12 cellular contexts compared by ENCODE assay signal in the genomic region with DNA sequence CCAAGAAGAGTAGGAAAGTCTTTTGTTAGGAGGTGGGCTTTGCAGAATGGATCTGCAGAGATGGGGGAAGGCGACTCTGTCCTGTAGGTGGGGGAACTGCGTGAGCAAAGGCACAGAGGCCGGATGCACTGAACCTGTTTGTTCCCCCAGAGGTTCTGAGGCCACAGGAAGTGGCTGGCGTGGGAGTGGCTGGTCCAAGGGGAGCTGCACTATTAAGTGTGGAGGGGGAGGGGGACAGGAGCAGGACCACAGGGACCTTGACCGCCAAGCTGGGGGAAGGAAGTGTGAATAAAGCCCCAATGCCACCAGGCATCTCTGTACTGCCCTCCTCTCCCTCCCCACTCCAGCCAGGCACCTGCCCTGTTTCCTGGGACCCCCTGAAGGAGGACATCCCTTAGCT. TPM values are rescaled to one million over a fixed set of nuclear protein-coding genes. Genes with fewer than 3 reads are reported as not detected.
A peak's percentile ranks its signal among the peaks of the same experiment; 100 is the strongest.
DNase-seq lines count a peak whose midpoint lies in the region; ATAC-seq, FAIRE-seq and TF ChIP-seq lines count a peak whose summit lies in the region.
"Had no signal": no experiment of that assay in that cellular context is flagged by ENCODE, and none has a peak within 500 bp of the region (broad histone marks: within the 10 kb centered on the region; RNA-seq: fewer than 3 reads in every experiment).

No MANE protein-coding gene starts in this region.

- intact Hi-C loops in HepG2 (cut with micrococcal nuclease; ENCODE audit: unreplicated experiment) (no loop called here), right lobe of liver (cut with DNase I) (no loop called here), K562 (cut with micrococcal nuclease) (no loop called here)

- CTCF ChIA-PET in HepG2 (lab: Yijun Ruan, JAX; ENCODE audit: low intra/inter-chr PET ratio, low total read pairs): no interaction called here
- CTCF ChIA-PET in K562 (lab: Yijun Ruan, JAX; ENCODE audit: low intra/inter-chr PET ratio): no interaction called here

- H3K27ac ChIP-seq in HepG2 (ENCODE audit: extremely low read length, insufficient read depth, low read length) (no peak overlapping the region), right lobe of liver (no peak overlapping the region), K562 (ENCODE audit: extremely low read depth, low read depth, low read length) (0 out of 3 replicates have a peak overlapping the region, but pooled peaks have one; percentile 29), WERI-Rb-1 (no peak overlapping the region; the same call in 1 of the 2 replicates), gastroesophageal sphincter (peak overlapping the region in 1 of 4 donors; percentile 74)

- H3K9ac ChIP-seq in HepG2 (ENCODE audit: insufficient read depth, low read depth, low read length) (no peak overlapping the region), K562 (ENCODE audit: insufficient read depth in 1 of 2, low read depth in 2 of 2, low read length in 2 of 2) (0 out of 4 replicates have a peak overlapping the region, but pooled peaks of 1 of the 2 experiments have one; percentile 65)

- peaks cover 9% of the 10 kb centered on the region for H3K4me1 ChIP-seq in HepG2 (ENCODE audit: insufficient read depth, low read length)
- H3K4me1 ChIP-seq in right lobe of liver: no peaks in the 10 kb centered on the region
- peaks cover 28 to 33% of the 10 kb centered on the region in 2 experiments for H3K4me1 ChIP-seq in K562 (replicated peaks in 1 of 2; ENCODE audit: control insufficient read depth in 2 of 2, insufficient read depth in 2 of 2, low read length in 2 of 2)
- peaks cover 0 to 60% (median 25%) of the 10 kb centered on the region in 3 donors for H3K4me1 ChIP-seq in gastroesophageal sphincter

- no peak overlapping the region for H3K4me3 ChIP-seq in HepG2 (replicated peaks in 1 of 3; ENCODE audit: insufficient read depth in 1 of 3, low read depth in 2 of 3, low read length in 3 of 3)
- H3K4me3 ChIP-seq in right lobe of liver: no peak overlapping the region
- peak overlapping the region; percentile 46 for H3K4me3 ChIP-seq in NB4 (ENCODE audit: low read depth, low read length)
- no peak overlapping the region for H3K4me3 ChIP-seq in K562
- H3K4me3 ChIP-seq in WERI-Rb-1 (ENCODE audit: low read depth, low read length): no peak overlapping the region
- no peak overlapping the region for H3K4me3 ChIP-seq in gastroesophageal sphincter

- H2AFZ ChIP-seq in HepG2 (ENCODE audit: low read length) (no peak overlapping the region), K562 (ENCODE audit: low read depth, low read length) (peak overlapping the region; percentile 74)

- BruUV-seq in HepG2 (replicated peaks; lab: Mats Ljungman, UMichigan): no TSS peak
- no TSS peak for BruUV-seq in K562 (replicated peaks; lab: Mats Ljungman, UMichigan)

- no peaks in the 10 kb centered on the region for H3K79me2 ChIP-seq in HepG2 (ENCODE audit: insufficient read depth, low read length)
- no peaks in the 10 kb centered on the region for H3K79me2 ChIP-seq in K562 (ENCODE audit: control insufficient read depth, insufficient read depth, low read length)

- POLR2A ChIA-PET in HepG2 (lab: Yijun Ruan, JAX): no interaction called here
- POLR2A ChIA-PET in K562 (lab: Yijun Ruan, JAX): interaction anchor here (1.7 kb wide), 1 partner anchor 82 kb away, joined by 4 read pairs; no protein-coding TSS in a partner anchor

- TF ChIP-seq RAD21 in HepG2 (CRISPR knock-in tag; IDR thresholded peaks at IDR 0.05): no peak
- TF ChIP-seq RAD21 in K562 (CRISPR knock-in tag; conservative IDR thresholded peaks at IDR 0.05 in 1 of 2, IDR thresholded peaks at IDR 0.05 in 1 of 2): no peak

- ATAC-seq in HepG2 (no peak), right lobe of liver (no peak), K562 (peak; percentile 29), gastroesophageal sphincter (no peak)

- H3K4me2 ChIP-seq in HepG2 (ENCODE audit: low read depth, low read length): no peak overlapping the region
- H3K4me2 ChIP-seq in K562 (ENCODE audit: insufficient read depth, low read length): peak overlapping the region; percentile 44

- H4K20me1 ChIP-seq in HepG2 (ENCODE audit: insufficient read depth, low read length) (no peaks in the 10 kb centered on the region), K562 (replicated peaks; ENCODE audit: control insufficient read depth, insufficient read depth, low read length) (no peaks in the 10 kb centered on the region)

- in situ Hi-C loops in HepG2 (cut with HindIII; ENCODE audit: extremely low pct_ligation_motif_present, low pct_unique_long_range_greater_than_20kb) (no loop called here), K562 (cut with MboI) (no loop called here)

- no peaks in the 10 kb centered on the region for H3K9me3 ChIP-seq in HepG2 (ENCODE audit: low read length)
- H3K9me3 ChIP-seq in right lobe of liver: no peaks in the 10 kb centered on the region
- no peaks in the 10 kb centered on the region for H3K9me3 ChIP-seq in K562 (replicated peaks; ENCODE audit: control insufficient read depth, insufficient read depth, low read depth, low read length)
- H3K9me3 ChIP-seq in WERI-Rb-1 (ENCODE audit: severe bottlenecking): no peaks in the 10 kb centered on the region
- H3K9me3 ChIP-seq in gastroesophageal sphincter: no peaks in the 10 kb centered on the region

- TF ChIP-seq EP300 in HepG2 (IDR thresholded peaks at IDR 0.05; ENCODE audit: low read depth in 2 of 2, low read length in 2 of 2): no peak
- TF ChIP-seq EP300 in HepG2 (CRISPR knock-in tag; IDR thresholded peaks at IDR 0.05; ENCODE audit: borderline replicate concordance): no peak
- peak; percentile 29; the same call in 1 of the 2 replicates for TF ChIP-seq EP300 in K562 (IDR thresholded peaks at IDR 0.05; ENCODE audit: low read length)
- TF ChIP-seq EP300 in gastroesophageal sphincter (IDR thresholded peaks at IDR 0.05): no peak

- no peak for DNase-seq in HepG2 (ENCODE audit: low spot score)
- DNase-seq in right lobe of liver: no peak
- peak; percentile 99 for DNase-seq in NB4 (ENCODE audit: low read depth)
- DNase-seq in K562 (ENCODE audit: extremely low read depth in 1 of 4, low spot score in 3 of 4): peak; percentile 53 to 69 (median 60)
- no peak for DNase-seq in dedifferentiated amniotic fluid mesenchymal stem cell (ENCODE audit: extremely low spot score)
- DNase-seq in WERI-Rb-1: no peak
- DNase-seq in Kasumi-1 (lab: John Stamatoyannopoulos, UW): no peak
- DNase-seq: COR-L47, NCI-H2029, posterior cingulate gyrus, T-helper 9 cell had no signal

- 2% methylated on average over 4 of the region's 5 CpGs for WGBS in HepG2 (ENCODE audit: low lambda C conversion rate)
- 41% methylated on average over 4 of the region's 5 CpGs for WGBS in right lobe of liver (ENCODE audit: insufficient coverage, low coverage, low lambda C conversion rate, missing lambda C conversion rate)
- WGBS in K562 (ENCODE audit: insufficient coverage, low coverage, missing lambda C conversion rate): 8% methylated on average over 5 of the region's 5 CpGs
- 72 to 76% methylated on average over 4 to 5 of the region's 5 CpGs for WGBS in gastroesophageal sphincter (ENCODE audit: low coverage in 1 of 2), 2 donors

- FAIRE-seq in HepG2 (lab: Jason Lieb, UNC) (no peak), K562 (lab: Jason Lieb, UNC) (peak; percentile 84)

- TF ChIP-seq CTCF in HepG2 (CRISPR knock-in tag; IDR thresholded peaks at IDR 0.05) (no peak), right lobe of liver (IDR thresholded peaks at IDR 0.05) (no peak), NB4 (IDR thresholded peaks at IDR 0.05; ENCODE audit: low read depth, low read length) (no peak), K562 (IDR thresholded peaks at IDR 0.05 in 2 of 3, conservative IDR thresholded peaks at IDR 0.05 in 1 of 3; ENCODE audit: insufficient read depth in 2 of 3, low read depth in 1 of 3, low read length in 3 of 3) (no peak), WERI-Rb-1 (IDR thresholded peaks at IDR 0.05; ENCODE audit: low read depth, low read length) (no peak), gastroesophageal sphincter (IDR thresholded peaks at IDR 0.05) (no peak)

- TF ChIP-seq POLR2A in HepG2 (IDR thresholded peaks at IDR 0.05; ENCODE audit: insufficient read depth in 1 of 2, low read depth in 2 of 2, low read length in 2 of 2) (no peak), right lobe of liver (IDR thresholded peaks at IDR 0.05) (no peak), NB4 (IDR thresholded peaks at IDR 0.05; ENCODE audit: extremely low read depth, insufficient read length) (no peak), K562 (conservative IDR thresholded peaks at IDR 0.05) (no peak), gastroesophageal sphincter (IDR thresholded peaks at IDR 0.05) (no peak)

- H3K27me3 ChIP-seq in HepG2 (ENCODE audit: control insufficient read depth in 1 of 2, insufficient read depth in 2 of 2, low read length in 2 of 2): peaks cover 3 to 28% of the 10 kb centered on the region in 2 experiments; a peak in 2 of 5 replicates
- no peaks in the 10 kb centered on the region for H3K27me3 ChIP-seq in right lobe of liver
- no peaks in the 10 kb centered on the region for H3K27me3 ChIP-seq in K562 (ENCODE audit: control insufficient read depth in 2 of 2, insufficient read depth in 2 of 2, low read length in 2 of 2)
- H3K27me3 ChIP-seq in WERI-Rb-1 (ENCODE audit: insufficient read depth, low read depth, severe bottlenecking): no peaks in the 10 kb centered on the region
- peaks cover 45% of the 10 kb centered on the region for H3K27me3 ChIP-seq in gastroesophageal sphincter

- no peaks in the 10 kb centered on the region for H3K36me3 ChIP-seq in HepG2 (replicated peaks in 1 of 2; ENCODE audit: control insufficient read depth in 1 of 2, insufficient read depth in 2 of 2, low read length in 2 of 2)
- no peaks in the 10 kb centered on the region for H3K36me3 ChIP-seq in right lobe of liver
- no peaks in the 10 kb centered on the region for H3K36me3 ChIP-seq in K562 (ENCODE audit: control insufficient read depth, insufficient read depth, low read length)
- H3K36me3 ChIP-seq in WERI-Rb-1: no peaks in the 10 kb centered on the region
- no peaks in the 10 kb centered on the region for H3K36me3 ChIP-seq in gastroesophageal sphincter

- H3K9me1 ChIP-seq in K562 (ENCODE audit: control insufficient read depth, insufficient read depth, low read length): no peaks in the 10 kb centered on the region

RNA-seq across cellular contexts. Expression of gene CYP11A1, which starts 51.8 kb away (rescaled TPM):
- 0.66 and 0.86 TPM in 2 replicates for total RNA-seq in HepG2 (2016; rRNA removed; fragmentation: Illumina TruSeq; extraction: Trizol)
- 0.30 and 0.62 TPM in 2 replicates for total RNA-seq in HepG2 (2016; cell fraction: cytosol; rRNA removed; fragmentation: Illumina TruSeq; extraction: Trizol; ENCODE audit: low read depth)
- 0.43 and 0.71 TPM in 2 replicates for total RNA-seq in HepG2 (2016; cell fraction: insoluble cytoplasmic fraction; rRNA removed; fragmentation: Illumina TruSeq; extraction: Trizol)
- total RNA-seq in HepG2 (2016; cell fraction: membrane; rRNA removed; fragmentation: Illumina TruSeq; extraction: Trizol): 0.65 and 0.74 TPM in 2 replicates
- total RNA-seq in HepG2 (2016; cell fraction: nucleus; rRNA removed; fragmentation: Illumina TruSeq; extraction: Trizol): 0.40 and 0.66 TPM in 2 replicates
- 0.92 and 1.4 TPM in 2 replicates for polyA plus RNA-seq in HepG2 (2011; rRNA removed)
- polyA plus RNA-seq in HepG2 (2011; cell fraction: cytosol; rRNA removed): 0.98 and 1.0 TPM in 2 replicates
- polyA plus RNA-seq in HepG2 (2011; cell fraction: nucleus; rRNA removed): 1.5 and 1.8 TPM in 2 replicates
- 0.54 and 0.73 TPM in 2 replicates for polyA plus RNA-seq in HepG2 (2012)
- 0.26 and 0.61 TPM in 2 replicates for polyA plus RNA-seq in HepG2 (2016; cell fraction: cytosol; fragmentation: Illumina TruSeq; extraction: Trizol; ENCODE audit: low read depth)
- 0.66 and 0.83 TPM in 2 replicates for polyA plus RNA-seq in HepG2 (2016; cell fraction: insoluble cytoplasmic fraction; fragmentation: Illumina TruSeq; extraction: Trizol; ENCODE audit: low read depth)
- polyA plus RNA-seq in HepG2 (2016; cell fraction: membrane; fragmentation: Illumina TruSeq; extraction: Trizol; ENCODE audit: low read depth): 0.36 and 0.45 TPM in 2 replicates
- polyA plus RNA-seq in HepG2 (2016; cell fraction: nucleus; fragmentation: Illumina TruSeq; extraction: Trizol; ENCODE audit: insufficient read depth, low read depth): 0.64 and 0.93 TPM in 2 replicates
- 1.6 and 8.2 TPM in 2 replicates for polyA minus RNA-seq in HepG2 (2011; rRNA and poly(A)+ RNA removed; ENCODE audit: low replicate concordance)
- 0.99 TPM in 1 of 2 replicates, not detected in the other for polyA minus RNA-seq in HepG2 (2011; cell fraction: cytosol; rRNA and poly(A)+ RNA removed)
- 0.39 and 0.87 TPM in 2 replicates for polyA minus RNA-seq in HepG2 (2011; cell fraction: nucleus; rRNA and poly(A)+ RNA removed)
- 1 to 10 TPM; 2.5 to 6.4 (median 2.8) TPM for total RNA-seq in right lobe of liver
- 0.21 TPM in 1 of 2 replicates, not detected in the other for total RNA-seq in K562 (2011; cell fraction: chromatin; rRNA removed; ENCODE audit: low replicate concordance)
- not detected in 2 replicates for total RNA-seq in K562 (2011; cell fraction: nucleolus; rRNA removed)
- not detected in 2 replicates for total RNA-seq in K562 (2011; cell fraction: nucleoplasm; rRNA removed)
- 0.12 TPM in 1 of 2 replicates, not detected in the other for total RNA-seq in K562 (2014; rRNA removed)
- not detected in 2 replicates for total RNA-seq in K562 (2014; rRNA removed; fragmentation: Illumina TruSeq; extraction: Trizol)
- not detected in 2 replicates for total RNA-seq in K562 (2015; rRNA removed; fragmentation: Illumina TruSeq; extraction: Trizol)
- total RNA-seq in K562 (2021): 0.16 and 0.25 TPM in 2 replicates
- 0.23 and 0.24 TPM in 2 replicates for polyA plus RNA-seq in K562 (2011; rRNA removed)
- 0.07 and 0.37 TPM in 2 replicates for polyA plus RNA-seq in K562 (2011; cell fraction: cytosol; rRNA removed)
- 0.08 and 0.61 TPM in 2 replicates for polyA plus RNA-seq in K562 (2011; cell fraction: nucleus; rRNA removed)
- 0.22 and 1.5 TPM in 2 replicates for polyA plus RNA-seq in K562 (2012)
- polyA plus RNA-seq in K562 (2014; fragmentation: Illumina TruSeq; extraction: Trizol): 0.06 TPM in 1 of 2 replicates, not detected in the other
- under 1 TPM; 0.06 to 0.10 TPM for polyA plus RNA-seq in K562 (2014; fragmentation: Nextera tagmentation; extraction: Ambion mirVana)
- not detected in 2 replicates for polyA plus RNA-seq in K562 (2014; rRNA removed)
- 0.35 TPM in 1 of 2 replicates, not detected in the other for polyA minus RNA-seq in K562 (2011; rRNA and poly(A)+ RNA removed)
- polyA minus RNA-seq in K562 (2011; cell fraction: cytosol; rRNA and poly(A)+ RNA removed): 0.38 TPM in 1 of 2 replicates, not detected in the other
- polyA minus RNA-seq in K562 (2011; cell fraction: nucleus; rRNA and poly(A)+ RNA removed): not detected in 2 replicates
- total RNA-seq in gastroesophageal sphincter: 1 to 10 TPM in 3 of 4 donors, under 1 TPM in 1; 0.67 to 3.7 (median 2.7) TPM

Comparison
In these comparisons a context has a peak if more than half of its experiments do, and no peak if none do; other contexts are left out.
1. DNase-seq: peak in NB4 (single experiment) and K562 (4 of 4); none in HepG2 (single experiment), right lobe of liver (0 of 3), dedifferentiated amniotic fluid mesenchymal stem cell (single experiment), WERI-Rb-1 (single experiment) and Kasumi-1 (0 of 2).
2. Of the 241 proteins assayed by ChIP-seq in both HepG2 and K562: peak only in HepG2: ETV5; only in K562: EP300, ETS1, GABPA, PRDM10, REST, RNF2 and 3 more; in both: none; in neither: 230; mixed calls (peak in some experiments, not most) for 1.